In genomic region chr10:102752934-102753664, GRCh38 we compare ENCODE assay signal across 8 cellular contexts. TPM values are rescaled to one million over a fixed set of nuclear protein-coding genes. Genes with fewer than 3 reads are reported as not detected.
DNase-seq lines count a peak whose midpoint lies in the region; ATAC-seq and TF ChIP-seq lines count a peak whose summit lies in the region.

No MANE protein-coding gene starts in this region.

- H3K36me3 ChIP-seq in Panc1 (ENCODE audit: control insufficient read depth, insufficient read depth, low read length) (no peaks in the 10 kb centered on the region), muscle layer of colon (ENCODE audit: insufficient read depth, low read length) (no peaks in the 10 kb centered on the region)

- no peaks in the 10 kb centered on the region for H3K9me3 Mint-ChIP-seq in effector memory CD8-positive, alpha-beta T cell

- H3K27ac ChIP-seq in AG04450 (ENCODE audit: low read depth, low read length) (peak overlapping the region; percentile 52), Panc1 (ENCODE audit: low read length) (peak overlapping the region; percentile 75), muscle layer of colon (ENCODE audit: low read depth, low read length) (peak overlapping the region; percentile 78)

- CTCF ChIA-PET in AG04450 (lab: Charles Lee) (interaction anchor here (0.6 to 3.0 kb wide), 24 partner anchors 8 to 340 kb away, joined by 3 to 27 read pairs (median 4); partner anchors contain the start of genes CNNM2 and WBP1L), Panc1 (lab: Charles Lee) (interaction anchor here (0.5 to 1.4 kb wide), 4 partner anchors 24 to 364 kb away, joined by 4 to 11 read pairs (median 4); no protein-coding TSS in a partner anchor)

- no peak overlapping the region for H3K9ac ChIP-seq in muscle layer of colon (ENCODE audit: low read length)

- POLR2A ChIA-PET in AG04450 (lab: Yijun Ruan, JAX) (interaction anchor here (0.9 to 1.6 kb wide), 4 partner anchors 10 to 63 kb away, joined by 3 to 7 read pairs (median 6); partner anchors contain the start of gene WBP1L), Panc1 (lab: Charles Lee) (no interaction called here)

- H3K4me1 ChIP-seq in Panc1 (ENCODE audit: control insufficient read depth, insufficient read depth, low read length) (peaks cover 26% of the 10 kb centered on the region), muscle layer of colon (ENCODE audit: insufficient read depth, low read length) (peaks cover 29% of the 10 kb centered on the region)

- ATAC-seq in Panc1 (peak; percentile 92), GM19463 (IDR thresholded peaks at IDR 0.05; ENCODE audit: unreplicated experiment) (no peak), HG03108 (IDR thresholded peaks at IDR 0.05; ENCODE audit: unreplicated experiment) (no peak)
- peak; percentile 65 for ATAC-seq in effector memory CD8-positive, alpha-beta T cell (replicated peaks)

- H3K27me3 Mint-ChIP-seq in effector memory CD8-positive, alpha-beta T cell: no peaks in the 10 kb centered on the region

- no peak overlapping the region for H3K4me3 Mint-ChIP-seq in effector memory CD8-positive, alpha-beta T cell

- in situ Hi-C loops in Panc1 (cut with HindIII; ENCODE audit: low pct_unique_long_range_greater_than_20kb, low sequenced_read_pairs): no loop called here

- intact Hi-C loops in Panc1 (cut with micrococcal nuclease; ENCODE audit: unreplicated experiment): no loop called here

- peak; percentile 59 for DNase-seq in AG04450 (ENCODE audit: low read depth, low spot score)
- no peak for DNase-seq in Panc1 (ENCODE audit: low read depth, low spot score)
- no peak for DNase-seq in effector memory CD8-positive, alpha-beta T cell
- DNase-seq in NCI-H345 (lab: John Stamatoyannopoulos, UW): no peak

- peaks cover 33 to 50% of the 10 kb centered on the region in 2 donors for H3K4me1 Mint-ChIP-seq in effector memory CD8-positive, alpha-beta T cell (ENCODE audit: low read depth in 2 of 2)

- H3K9me3 ChIP-seq in AG04450 (ENCODE audit: control insufficient read depth, insufficient read depth, low read length): no peaks in the 10 kb centered on the region
- no peaks in the 10 kb centered on the region for H3K9me3 ChIP-seq in Panc1 (ENCODE audit: control insufficient read depth, insufficient read depth, low read depth, low read length)
- H3K9me3 ChIP-seq in muscle layer of colon (ENCODE audit: low read length): no peaks in the 10 kb centered on the region

- H3K27me3 ChIP-seq in AG04450 (ENCODE audit: control insufficient read depth, insufficient read depth, low read length) (no peaks in the 10 kb centered on the region), Panc1 (ENCODE audit: control insufficient read depth, insufficient read depth, low read length) (no peaks in the 10 kb centered on the region), muscle layer of colon (ENCODE audit: control insufficient read depth in 1 of 2, insufficient read depth in 2 of 2, low read length in 2 of 2) (no peaks in the 10 kb centered on the region)

- BruUV-seq in Panc1 (replicated peaks; lab: Mats Ljungman, UMichigan): no TSS peak

- H3K4me3 ChIP-seq in AG04450 (ENCODE audit: low read depth, low read length): no peak overlapping the region
- H3K4me3 ChIP-seq in GM12875 (ENCODE audit: low read depth, low read length): no peak overlapping the region
- no peak overlapping the region for H3K4me3 ChIP-seq in Panc1 (ENCODE audit: low read depth in 2 of 2, low read length in 2 of 2)
- H3K4me3 ChIP-seq in muscle layer of colon (ENCODE audit: low read depth in 1 of 2, low read length in 2 of 2): no peak overlapping the region

- peak overlapping the region; percentile 46 to 75 for H3K27ac Mint-ChIP-seq in effector memory CD8-positive, alpha-beta T cell

- peaks cover 14% of the 10 kb centered on the region for H3K36me3 Mint-ChIP-seq in effector memory CD8-positive, alpha-beta T cell (ENCODE audit: insufficient read depth)

- TF ChIP-seq CTCF in AG04450 (IDR thresholded peaks at IDR 0.05; ENCODE audit: low read depth, low read length): peak; percentile 75
- TF ChIP-seq CTCF in GM12875 (IDR thresholded peaks at IDR 0.05; ENCODE audit: borderline replicate concordance, insufficient read depth, low read depth, low read length): peak; percentile 60; the same call in 1 of the 2 replicates
- peak; percentile 89 for TF ChIP-seq CTCF in Panc1 (IDR thresholded peaks at IDR 0.05)

RNA-seq across cellular contexts. Expression of gene WBP1L, which starts 9.4 kb away (rescaled TPM):
- 27.6 and 28.1 TPM in 2 replicates for polyA plus RNA-seq in AG04450 (2011; rRNA removed)
- 45.1 and 54.2 TPM in 2 replicates for polyA minus RNA-seq in AG04450 (2011; rRNA and poly(A)+ RNA removed)
- 91.3 TPM for total RNA-seq in Panc1 (2021; ENCODE audit: unreplicated experiment)
- 99.5 TPM for polyA plus RNA-seq in Panc1 (2012; ENCODE audit: insufficient read length)

RNA-seq across cellular contexts. Expression of gene SFXN2, which starts 38.7 kb away (rescaled TPM):
- 6.5 and 7.2 TPM in 2 replicates for polyA plus RNA-seq in AG04450 (2011; rRNA removed)
- 11.3 and 13.1 TPM in 2 replicates for polyA minus RNA-seq in AG04450 (2011; rRNA and poly(A)+ RNA removed)
- total RNA-seq in Panc1 (2021; ENCODE audit: unreplicated experiment): 11.6 TPM
- polyA plus RNA-seq in Panc1 (2012; ENCODE audit: insufficient read length): 4.0 TPM

RNA-seq across cellular contexts. Expression of gene ARL3, which starts 38.9 kb away (rescaled TPM):
- polyA plus RNA-seq in AG04450 (2011; rRNA removed): 16.5 and 19.2 TPM in 2 replicates
- 4.9 and 6.3 TPM in 2 replicates for polyA minus RNA-seq in AG04450 (2011; rRNA and poly(A)+ RNA removed)
- 20.7 TPM for total RNA-seq in Panc1 (2021; ENCODE audit: unreplicated experiment)
- polyA plus RNA-seq in Panc1 (2012; ENCODE audit: insufficient read length): 19.3 TPM

Comparison
In these comparisons a context has a peak if more than half of its experiments do, and no peak if none do; other contexts are left out.
1. ATAC-seq: peak in Panc1 (single experiment) and effector memory CD8-positive, alpha-beta T cell (single experiment); none in GM19463 (single experiment) and HG03108 (single experiment).
2. Peak in every context shown above with its lines, with median percentiles within 50 percentile points of each other: H3K27ac ChIP-seq and CTCF ChIP-seq.